28 cellular contexts compared by ENCODE assay signal in genomic region chrX:107505223-107505622, GRCh38. TPM values are rescaled to one million over a fixed set of nuclear protein-coding genes. Genes with fewer than 3 reads are reported as not detected.
"Had no signal": no experiment of that assay in that cellular context is flagged by ENCODE, and none has a peak within 500 bp of the region (broad histone marks: within the 10 kb centered on the region; RNA-seq: fewer than 3 reads in every experiment).

No MANE protein-coding gene starts in this region.

- H3K27ac ChIP-seq: left lung, lower lobe of right lung, neural progenitor cell, neutrophil, ovary, right atrium auricular region, spleen, suprapubic skin, thoracic aorta, tibial artery, upper lobe of right lung had no signal

- H2AFZ ChIP-seq: neural progenitor cell had no signal

- H3K36me3 ChIP-seq: left lung, lower lobe of right lung, neural progenitor cell, neutrophil, ovary, right atrium auricular region, spleen, suprapubic skin, thoracic aorta, tibial artery, upper lobe of right lung had no signal

- H3K4me2 ChIP-seq: neural progenitor cell had no signal

- H3K4me3 ChIP-seq: left lung, lower lobe of right lung, neural progenitor cell, ovary, right atrium auricular region, spleen, suprapubic skin, thoracic aorta, tibial artery, upper lobe of right lung had no signal

- H3K9me3 ChIP-seq: left lung, lower lobe of right lung, neutrophil, ovary, suprapubic skin, thoracic aorta, upper lobe of right lung had no signal

- ATAC-seq: left colon; left lung; lower lobe of right lung; natural killer cell; sciatic nerve; stimulated activated effector memory CD8-positive, alpha-beta T cell treated with anti-CD3 and anti-CD28 coated beads, Interleukin-12 subunit alpha, Interleukin-12 subunit beta, amount 100 ng/mL, for 72 hours; upper lobe of right lung had no signal

- H3K4me1 ChIP-seq: left lung, lower lobe of right lung, spleen, upper lobe of right lung had no signal

- H3K27me3 ChIP-seq: ovary, right atrium auricular region, upper lobe of right lung had no signal

- DNase-seq: hypothalamus; immature natural killer cell; kidney; left colon; left lung; lower lobe of right lung; mesendoderm; naive B cell; natural killer cell; nephron progenitor cell; occipital lobe; ovary; small intestine; spleen; stimulated activated CD4-positive, alpha-beta T cell treated with anti-CD3 and anti-CD28 coated beads, Interleukin-4, amount 100 ng/mL, for 24 hours; stimulated activated naive CD4-positive, alpha-beta T cell; tibial artery; trophoblast cell; upper lobe of right lung had no signal

RNA-seq across cellular contexts. Expression of gene FRMPD3, which starts 55.8 kb away (rescaled TPM):
- total RNA-seq: pulmonary artery endothelial cell, subcutaneous adipose tissue, suprapubic skin had no signal
